Comparison of ENCODE assay signal across 25 cellular contexts in genomic region chr7:19001854-19002253, GRCh38.
"Had no signal": no experiment of that assay in that cellular context is flagged by ENCODE, and none has a peak within 500 bp of the region (broad histone marks: within the 10 kb centered on the region; RNA-seq: fewer than 3 reads in every experiment).

No MANE protein-coding gene starts in this region.

- H3K4me1 ChIP-seq: foreskin keratinocyte, right lobe of liver, testis, vagina had no signal

- ATAC-seq: activated CD4-positive, alpha-beta T cell treated with anti-CD3 and anti-CD28 coated beads for 36 hours; activated T-cell treated with anti-CD3 and anti-CD28 coated beads, Interleukin-2, amount 50 U/mL, for 4 hours; foreskin keratinocyte; left colon; mucosa of descending colon; right lobe of liver; stimulated activated memory B cell treated with anti-CD40 and anti-IgM and Interleukin-4, amounts not matched to agents 10 μg/mL and 1 μg/mL and 100 μg/mL, for 72 hours; T-helper 17 cell had no signal

- H3K4me3 ChIP-seq: mucosa of descending colon, right lobe of liver, smooth muscle cell, testis, vagina had no signal

- H3K4me2 ChIP-seq: smooth muscle cell had no signal

- H3K36me3 ChIP-seq: right lobe of liver, vagina had no signal

- H3K4me1 Mint-ChIP-seq: activated B cell treated with CpG ODN at 0.5 μM for 24 hours; activated CD4-positive, alpha-beta T cell treated with anti-CD3 and anti-CD28 coated beads for 36 hours; memory B cell; naive B cell; stimulated activated memory B cell treated with anti-CD40 and anti-IgM and Interleukin-4, amounts not matched to agents 10 μg/mL and 1 μg/mL and 100 μg/mL, for 72 hours; T-helper 17 cell had no signal

- H3K27ac Mint-ChIP-seq: activated B cell treated with CpG ODN at 0.5 μM for 24 hours; activated CD4-positive, alpha-beta T cell treated with anti-CD3 and anti-CD28 coated beads for 36 hours; activated naive CD8-positive, alpha-beta T cell; activated T-helper 2 cell treated with anti-CD3 and anti-CD28 coated beads, Interferon-gamma antibody, Interleukin-2, Interleukin-4, amounts not matched to agents 10 μg/mL and 5 μg/mL and 100 μg/mL, durations not matched to agents 14 hours and 24 hours and 36 hours; dendritic cell treated with granulocyte-macrophage colony-stimulating factor and Interleukin-4, amounts not matched to agents 40 ng/mL and 50 ng/mL, for 4 days; memory B cell; naive B cell; stimulated activated memory B cell treated with anti-CD40 and anti-IgM and Interleukin-4, amounts not matched to agents 10 μg/mL and 1 μg/mL and 100 μg/mL, for 72 hours; T-helper 17 cell; type B pancreatic cell had no signal

- H3K9me3 ChIP-seq: mucosa of descending colon, right lobe of liver, testis, vagina had no signal

- H3K9me3 Mint-ChIP-seq: activated B cell treated with CpG ODN at 0.5 μM for 24 hours; activated T-helper 2 cell treated with anti-CD3 and anti-CD28 coated beads, Interferon-gamma antibody, Interleukin-2, Interleukin-4, amounts not matched to agents 10 μg/mL and 5 μg/mL and 100 μg/mL, durations not matched to agents 14 hours and 24 hours and 36 hours; dendritic cell treated with granulocyte-macrophage colony-stimulating factor and Interleukin-4, amounts not matched to agents 40 ng/mL and 50 ng/mL, for 4 days; memory B cell; naive B cell; stimulated activated memory B cell treated with anti-CD40 and anti-IgM and Interleukin-4, amounts not matched to agents 10 μg/mL and 1 μg/mL and 100 μg/mL, for 72 hours; type B pancreatic cell had no signal

- H3K27ac ChIP-seq: foreskin keratinocyte, right lobe of liver, testis, vagina had no signal

- H3K27me3 ChIP-seq: foreskin keratinocyte, right lobe of liver, testis, vagina had no signal

- DNase-seq: activated B cell treated with CpG ODN at 0.5 μM for 24 hours; activated CD4-positive, alpha-beta T cell treated with anti-CD3 and anti-CD28 coated beads for 36 hours; activated CD4-positive, alpha-beta T cell treated with anti-CD3 and anti-CD28 coated beads, Interleukin-2, amount 50 U/mL, for 48 hours; activated CD8-positive, alpha-beta memory T cell treated with anti-CD3 and anti-CD28 coated beads, Interleukin-2, amount 50 U/mL, for 48 hours; activated naive CD4-positive, alpha-beta T cell; activated T-cell treated with anti-CD3 and anti-CD28 coated beads, Interleukin-2, amount 50 U/mL, for 4 hours; effector CD8-positive, alpha-beta T cell; erythroblast; foreskin keratinocyte; left colon; mucosa of descending colon; naive B cell; nucleus accumbens; right lobe of liver; stimulated activated CD4-positive, alpha-beta T cell treated with anti-CD3 and anti-CD28 coated beads, Interleukin-15, amount 100 ng/mL, for 24 hours; T-helper 17 cell; testis had no signal

- H3K27me3 Mint-ChIP-seq: activated B cell treated with CpG ODN at 0.5 μM for 24 hours; activated CD4-positive, alpha-beta T cell treated with anti-CD3 and anti-CD28 coated beads for 36 hours; activated naive CD8-positive, alpha-beta T cell; dendritic cell treated with granulocyte-macrophage colony-stimulating factor and Interleukin-4, amounts not matched to agents 40 ng/mL and 50 ng/mL, for 4 days; memory B cell; naive B cell; stimulated activated memory B cell treated with anti-CD40 and anti-IgM and Interleukin-4, amounts not matched to agents 10 μg/mL and 1 μg/mL and 100 μg/mL, for 72 hours; T-helper 17 cell; type B pancreatic cell had no signal

- H3K4me3 Mint-ChIP-seq: activated B cell treated with CpG ODN at 0.5 μM for 24 hours; activated CD4-positive, alpha-beta T cell treated with anti-CD3 and anti-CD28 coated beads for 36 hours; activated naive CD8-positive, alpha-beta T cell; activated T-cell treated with anti-CD3 and anti-CD28 coated beads, Interleukin-2, amount 50 U/mL, for 4 hours; dendritic cell treated with granulocyte-macrophage colony-stimulating factor and Interleukin-4, amounts not matched to agents 40 ng/mL and 50 ng/mL, for 4 days; memory B cell; naive B cell; stimulated activated memory B cell treated with anti-CD40 and anti-IgM and Interleukin-4, amounts not matched to agents 10 μg/mL and 1 μg/mL and 100 μg/mL, for 72 hours; T-helper 17 cell; type B pancreatic cell had no signal
